Comparison of ENCODE assay signal across 14 cellular contexts in genomic region chr4:25949994-25950393, GRCh38. TPM values are rescaled to one million over a fixed set of nuclear protein-coding genes. Genes with fewer than 3 reads are reported as not detected.
DNase-seq lines count a peak whose midpoint lies in the region; ATAC-seq, FAIRE-seq and TF ChIP-seq lines count a peak whose summit lies in the region.
"Had no signal": no experiment of that assay in that cellular context is flagged by ENCODE, and none has a peak within 500 bp of the region (broad histone marks: within the 10 kb centered on the region; RNA-seq: fewer than 3 reads in every experiment).

No MANE protein-coding gene starts in this region.

- TF ChIP-seq CTCF in K562 (IDR thresholded peaks at IDR 0.05 in 2 of 3, conservative IDR thresholded peaks at IDR 0.05 in 1 of 3; ENCODE audit: insufficient read depth in 2 of 3, low read depth in 1 of 3, low read length in 3 of 3) (no peak), glutamatergic neuron (IDR thresholded peaks at IDR 0.05; ENCODE audit: partially characterized antibody, unreplicated experiment) (no peak), nephron progenitor cell (IDR thresholded peaks at IDR 0.05) (no peak), omental fat pad (IDR thresholded peaks at IDR 0.05) (no peak)

- POLR2A ChIA-PET in K562 (lab: Yijun Ruan, JAX): interaction anchor here (0.7 kb wide), 1 partner anchor 184 kb away, joined by 3 read pairs; no protein-coding TSS in a partner anchor

- 2% methylated on average over 8 of the region's 8 CpGs for WGBS in K562 (ENCODE audit: insufficient coverage, low coverage, missing lambda C conversion rate)

- intact Hi-C loops in K562 (cut with micrococcal nuclease): no loop called here

- H3K4me3 ChIP-seq in BLaER1 treated with 17β-estradiol and CSF1 and Interleukin-3, amounts not matched to agents 10 nM and 100 nM: no peak overlapping the region
- H3K4me3 ChIP-seq in K562: no peak overlapping the region
- H3K4me3 ChIP-seq: BLaER1, GM23248 had no signal

- no peaks in the 10 kb centered on the region for H3K36me3 ChIP-seq in BLaER1 treated with 17β-estradiol and CSF1 and Interleukin-3, amounts not matched to agents 10 nM and 100 nM
- H3K36me3 ChIP-seq in K562 (ENCODE audit: control insufficient read depth, insufficient read depth, low read length): no peaks in the 10 kb centered on the region
- H3K36me3 ChIP-seq: BLaER1 had no signal

- no peaks in the 10 kb centered on the region for H3K9me1 ChIP-seq in K562 (ENCODE audit: control insufficient read depth, insufficient read depth, low read length)

- H3K4me3 Mint-ChIP-seq in glutamatergic neuron (ENCODE audit: unreplicated experiment): no peak overlapping the region
- H3K4me3 Mint-ChIP-seq in nephron progenitor cell: no peak overlapping the region
- H3K4me3 Mint-ChIP-seq: CD8-positive, alpha-beta T cell had no signal

- H3K27ac Mint-ChIP-seq in glutamatergic neuron (ENCODE audit: unreplicated experiment) (peak overlapping the region; percentile 1), nephron progenitor cell (peak overlapping the region; percentile 50)
- H3K27ac Mint-ChIP-seq: CD8-positive, alpha-beta T cell had no signal

- DNase-seq in K562 (ENCODE audit: extremely low read depth in 1 of 4, low spot score in 3 of 4): no peak
- DNase-seq in glutamatergic neuron: no peak
- DNase-seq in nephron progenitor cell: no peak
- DNase-seq in omental fat pad (ENCODE audit: low spot score): no peak
- no peak for DNase-seq in activated CD4-positive, alpha-beta T cell treated with anti-CD3 and anti-CD28 coated beads, Interleukin-2, amount 50 U/mL, for 4 hours
- no peak for DNase-seq in NCI-H1417 treated with DMSO at 0.1 percent for 48 hours (lab: John Stamatoyannopoulos, UW)
- DNase-seq: 8988T; Calu3; CD8-positive, alpha-beta T cell; GF-D8; GM23248 had no signal

- H3K9ac ChIP-seq in BLaER1 treated with 17β-estradiol and CSF1 and Interleukin-3, amounts not matched to agents 10 nM and 100 nM: no peak overlapping the region
- no peak overlapping the region for H3K9ac ChIP-seq in K562 (ENCODE audit: insufficient read depth in 1 of 2, low read depth in 2 of 2, low read length in 2 of 2)
- H3K9ac ChIP-seq: BLaER1, GM23248 had no signal

- peaks cover 7% of the 10 kb centered on the region for H3K36me3 Mint-ChIP-seq in glutamatergic neuron (ENCODE audit: unreplicated experiment)
- H3K36me3 Mint-ChIP-seq in nephron progenitor cell (ENCODE audit: low read depth): no peaks in the 10 kb centered on the region
- H3K36me3 Mint-ChIP-seq: CD8-positive, alpha-beta T cell had no signal

- no peak for TF ChIP-seq POLR2A in K562 (conservative IDR thresholded peaks at IDR 0.05)

- H3K9me3 Mint-ChIP-seq in glutamatergic neuron (ENCODE audit: unreplicated experiment) (peaks cover 3% of the 10 kb centered on the region), nephron progenitor cell (no peaks in the 10 kb centered on the region)
- H3K9me3 Mint-ChIP-seq: CD8-positive, alpha-beta T cell had no signal

- H3K4me1 ChIP-seq in BLaER1 treated with 17β-estradiol and CSF1 and Interleukin-3, amounts not matched to agents 10 nM and 100 nM: peaks cover 11 to 20% (median 16%) of the 10 kb centered on the region in 10 experiments
- no peaks in the 10 kb centered on the region for H3K4me1 ChIP-seq in K562 (replicated peaks in 1 of 2; ENCODE audit: control insufficient read depth in 2 of 2, insufficient read depth in 2 of 2, low read length in 2 of 2)

- peak overlapping the region in 9 of 11 experiments; percentile 5 to 59 (median 35); a peak in 12 of 22 replicates for H3K4me2 ChIP-seq in BLaER1 treated with 17β-estradiol and CSF1 and Interleukin-3, amounts not matched to agents 10 nM and 100 nM
- H3K4me2 ChIP-seq in K562 (ENCODE audit: insufficient read depth, low read length): no peak overlapping the region

- H3K4me1 Mint-ChIP-seq in glutamatergic neuron (ENCODE audit: low read depth, unreplicated experiment) (peaks cover 3% of the 10 kb centered on the region), nephron progenitor cell (peaks cover 55% of the 10 kb centered on the region)

- no peaks in the 10 kb centered on the region for H3K79me2 ChIP-seq in K562 (ENCODE audit: control insufficient read depth, insufficient read depth, low read length)

- TF ChIP-seq RAD21 in K562 (CRISPR knock-in tag; conservative IDR thresholded peaks at IDR 0.05 in 1 of 2, IDR thresholded peaks at IDR 0.05 in 1 of 2): no peak

- H3K9me3 ChIP-seq in BLaER1 treated with 17β-estradiol and CSF1 and Interleukin-3, amounts not matched to agents 10 nM and 100 nM (replicated peaks in 1 of 11): no peaks in the 10 kb centered on the region
- H3K9me3 ChIP-seq in K562 (replicated peaks; ENCODE audit: control insufficient read depth, insufficient read depth, low read depth, low read length): no peaks in the 10 kb centered on the region
- H3K9me3 ChIP-seq: BLaER1 had no signal

- H3K27ac ChIP-seq in BLaER1 treated with 17β-estradiol and CSF1 and Interleukin-3, amounts not matched to agents 10 nM and 100 nM: no peak overlapping the region
- H3K27ac ChIP-seq in K562 (ENCODE audit: extremely low read depth, low read depth, low read length): no peak overlapping the region
- H3K27ac ChIP-seq: BLaER1, GM23248 had no signal

- no TSS peak for BruUV-seq in K562 (replicated peaks; lab: Mats Ljungman, UMichigan)

- no peaks in the 10 kb centered on the region for H4K20me1 ChIP-seq in BLaER1 treated with 17β-estradiol and CSF1 and Interleukin-3, amounts not matched to agents 10 nM and 100 nM
- H4K20me1 ChIP-seq in K562 (replicated peaks; ENCODE audit: control insufficient read depth, insufficient read depth, low read length): no peaks in the 10 kb centered on the region
- H4K20me1 ChIP-seq: BLaER1 had no signal

- no peaks in the 10 kb centered on the region for H3K27me3 ChIP-seq in BLaER1 treated with 17β-estradiol and CSF1 and Interleukin-3, amounts not matched to agents 10 nM and 100 nM
- peaks cover 34 to 54% of the 10 kb centered on the region in 2 experiments for H3K27me3 ChIP-seq in K562 (ENCODE audit: control insufficient read depth in 2 of 2, insufficient read depth in 2 of 2, low read length in 2 of 2)
- H3K27me3 ChIP-seq: BLaER1 had no signal

- CTCF ChIA-PET in K562 (lab: Yijun Ruan, JAX; ENCODE audit: low intra/inter-chr PET ratio): no interaction called here

- ATAC-seq in K562 (no peak), GM21447 (IDR thresholded peaks at IDR 0.05; ENCODE audit: unreplicated experiment) (no peak), omental fat pad (ENCODE audit: low FRiP score) (no peak)
- ATAC-seq: CD8-positive, alpha-beta T cell had no signal

- H3K27me3 Mint-ChIP-seq in glutamatergic neuron (ENCODE audit: unreplicated experiment): no peaks in the 10 kb centered on the region
- peaks cover 9% of the 10 kb centered on the region for H3K27me3 Mint-ChIP-seq in nephron progenitor cell (ENCODE audit: low read depth, poor library complexity)

- no peak for FAIRE-seq in K562 (lab: Jason Lieb, UNC)

- no peak for TF ChIP-seq EP300 in K562 (IDR thresholded peaks at IDR 0.05; ENCODE audit: low read length)

- no peak overlapping the region for H2AFZ ChIP-seq in K562 (ENCODE audit: low read depth, low read length)
- H2AFZ ChIP-seq: GM23248 had no signal

- in situ Hi-C loops in K562 (cut with MboI): no loop called here

TF ChIP-seq in K562, 482 proteins besides CTCF, POLR2A, EP300 and RAD21:
- TF ChIP-seq RBM25 (IDR thresholded peaks at IDR 0.05; ENCODE audit: low read depth, low read length, severe bottlenecking): peak; percentile 52
- TF ChIP-seq NR1H2 (CRISPR knock-in tag; IDR thresholded peaks at IDR 0.05): no peak

RNA-seq across cellular contexts. Expression of gene SMIM20, which starts 36.0 kb away (rescaled TPM):
- total RNA-seq in K562 (2011; cell fraction: chromatin; rRNA removed; ENCODE audit: low replicate concordance): 3.3 and 12.6 TPM in 2 replicates
- 6.4 and 7.0 TPM in 2 replicates for total RNA-seq in K562 (2011; cell fraction: nucleolus; rRNA removed)
- total RNA-seq in K562 (2011; cell fraction: nucleoplasm; rRNA removed): 10.3 and 13.6 TPM in 2 replicates
- total RNA-seq in K562 (2014; rRNA removed): 25.8 and 28.0 TPM in 2 replicates
- 36.5 and 38.9 TPM in 2 replicates for total RNA-seq in K562 (2014; rRNA removed; fragmentation: Illumina TruSeq; extraction: Trizol)
- 33.0 and 36.4 TPM in 2 replicates for total RNA-seq in K562 (2015; rRNA removed; fragmentation: Illumina TruSeq; extraction: Trizol)
- total RNA-seq in K562 (2021): 25.1 and 29.9 TPM in 2 replicates
- 29.2 and 45.1 TPM in 2 replicates for polyA plus RNA-seq in K562 (2011; rRNA removed)
- 10.0 and 16.1 TPM in 2 replicates for polyA plus RNA-seq in K562 (2011; cell fraction: cytosol; rRNA removed)
- polyA plus RNA-seq in K562 (2011; cell fraction: nucleus; rRNA removed): 6.0 and 10.8 TPM in 2 replicates
- 30.2 and 36.9 TPM in 2 replicates for polyA plus RNA-seq in K562 (2012)
- polyA plus RNA-seq in K562 (2014; fragmentation: Illumina TruSeq; extraction: Trizol): 26.0 and 33.7 TPM in 2 replicates
- polyA plus RNA-seq in K562 (2014; fragmentation: Nextera tagmentation; extraction: Ambion mirVana): 10 to 100 TPM; 50.7 to 51.0 TPM
- polyA plus RNA-seq in K562 (2014; rRNA removed): 36.9 and 46.3 TPM in 2 replicates
- 8.2 and 9.4 TPM in 2 replicates for polyA minus RNA-seq in K562 (2011; rRNA and poly(A)+ RNA removed)
- polyA minus RNA-seq in K562 (2011; cell fraction: cytosol; rRNA and poly(A)+ RNA removed): 5.6 and 7.2 TPM in 2 replicates
- 2.3 and 3.6 TPM in 2 replicates for polyA minus RNA-seq in K562 (2011; cell fraction: nucleus; rRNA and poly(A)+ RNA removed)
- total RNA-seq in glutamatergic neuron (ENCODE audit: unreplicated experiment): 19.6 TPM
- total RNA-seq in omental fat pad: 10 to 100 TPM; 21.4 to 33.5 (median 25.6) TPM
